In genomic region chr6:73653571-73654424, GRCh38 we compare ENCODE assay signal across 1 cellular context.
TF ChIP-seq lines count a peak whose summit lies in the region.

TSS of gene SLC17A5 (minus strand) at chr6:73653992. CDS start at chr6:73653886, 106 bp downstream.

TF ChIP-seq in GM23338, 12 proteins besides CTCF, POLR2A, EP300 and RAD21 (continued from another document):
- TF ChIP-seq ETS1 (IDR thresholded peaks at IDR 0.05) (peak; percentile 57; the same call in 1 of the 2 replicates), EZH2 (IDR thresholded peaks at IDR 0.05; ENCODE audit: low read depth, unreplicated experiment) (no peak), ZNF462 (CRISPR knock-in tag; IDR thresholded peaks at IDR 0.05) (no peak), POLR2AphosphoS5 (IDR thresholded peaks at IDR 0.05; ENCODE audit: low read depth) (peak; percentile 92)
TF ChIP-seq in GM23338: peak in this region for 3.
